ENCODE assay signal across 19 cellular contexts in genomic region chr15:66897381-66897780, GRCh38.
DNase-seq lines count a peak whose midpoint lies in the region; ATAC-seq and TF ChIP-seq lines count a peak whose summit lies in the region.
"Had no signal": no experiment of that assay in that cellular context is flagged by ENCODE, and none has a peak within 500 bp of the region (broad histone marks: within the 10 kb centered on the region; RNA-seq: fewer than 3 reads in every experiment).

No MANE protein-coding gene starts in this region.

- no peak for ATAC-seq in HG03108 (IDR thresholded peaks at IDR 0.05; ENCODE audit: unreplicated experiment)
- ATAC-seq: HCT116, HepG2 had no signal

- no peaks in the 10 kb centered on the region for H3K79me2 ChIP-seq in mesendoderm (ENCODE audit: control insufficient read depth, insufficient read depth, low read length)

- no peak overlapping the region for H2BK15ac ChIP-seq in mesendoderm (replicated peaks; ENCODE audit: low read depth)

- no peak overlapping the region for H2BK5ac ChIP-seq in mesendoderm (ENCODE audit: low read length)

- no peaks in the 10 kb centered on the region for H3K27me3 ChIP-seq in left ventricle myocardium inferior (ENCODE audit: low read depth)
- no peaks in the 10 kb centered on the region for H3K27me3 ChIP-seq in sigmoid colon
- H3K27me3 ChIP-seq in mesendoderm (ENCODE audit: insufficient read depth, low read length, poor library complexity), result no peaks in the 10 kb centered on the region

- H3K4me2 ChIP-seq in mesendoderm (ENCODE audit: low read length), result no peak overlapping the region

- H3K18ac ChIP-seq in mesendoderm (ENCODE audit: low read length), result no peak overlapping the region

- no peak overlapping the region for H4K8ac ChIP-seq in mesendoderm (ENCODE audit: low read depth, low read length)

- TF ChIP-seq EP300 in sigmoid colon (IDR thresholded peaks at IDR 0.05), result no peak

- no peak overlapping the region for H3K23ac ChIP-seq in mesendoderm (ENCODE audit: low read length)

- no peak overlapping the region for H3K9ac ChIP-seq in mesendoderm (ENCODE audit: low read length)

- peak; percentile 49 for DNase-seq in cardiac septum (ENCODE audit: low spot score)
- DNase-seq in left ventricle myocardium inferior, result no peak
- DNase-seq in coronary artery (ENCODE audit: low spot score), result peak; percentile 68
- peak; percentile 21 for DNase-seq in sigmoid colon
- no peak for DNase-seq in mesendoderm
- DNase-seq in ACHN, result no peak
- no peak for DNase-seq in GDM1 (lab: John Stamatoyannopoulos, UW)
- DNase-seq: 8988T; CD4-positive, alpha-beta memory T cell; DMS153; DMS79; GF-D8; GOT3; H7; HFFc6 had no signal

- H3K4me1 ChIP-seq in left ventricle myocardium inferior, result peaks cover 53% of the 10 kb centered on the region
- peaks cover 0 to 9% (median 0%) of the 10 kb centered on the region in 4 donors for H3K4me1 ChIP-seq in sigmoid colon
- peaks cover 11% of the 10 kb centered on the region for H3K4me1 ChIP-seq in mesendoderm (ENCODE audit: control insufficient read depth, low read depth, low read length)

- no peak for TF ChIP-seq POLR2A in sigmoid colon (IDR thresholded peaks at IDR 0.05)

- H3K36me3 ChIP-seq in left ventricle myocardium inferior, result no peaks in the 10 kb centered on the region
- no peaks in the 10 kb centered on the region for H3K36me3 ChIP-seq in sigmoid colon
- no peaks in the 10 kb centered on the region for H3K36me3 ChIP-seq in mesendoderm (ENCODE audit: control insufficient read depth, insufficient read depth, low read length)

- H3K79me1 ChIP-seq in mesendoderm (ENCODE audit: low read length), result no peaks in the 10 kb centered on the region

- H3K9me3 ChIP-seq in left ventricle myocardium inferior (replicated peaks), result no peaks in the 10 kb centered on the region
- no peaks in the 10 kb centered on the region for H3K9me3 ChIP-seq in sigmoid colon

- H3K27ac ChIP-seq in left ventricle myocardium inferior (replicated peaks), result no peak overlapping the region
- H3K27ac ChIP-seq in coronary artery, result no peak overlapping the region
- no peak overlapping the region for H3K27ac ChIP-seq in sigmoid colon
- no peak overlapping the region for H3K27ac ChIP-seq in mesendoderm (ENCODE audit: low read depth, low read length)
- H3K27ac ChIP-seq: C4-2B had no signal

- 81 to 91% methylated on average over 4 of the region's 4 CpGs for WGBS in sigmoid colon, 2 donors
- WGBS in mesendoderm (ENCODE audit: extremely low coverage, insufficient coverage, low lambda C conversion rate), result no CpG with 5 or more reads among the region's 4 CpGs

- H3K4ac ChIP-seq in mesendoderm (ENCODE audit: low read depth, low read length), result no peak overlapping the region

- no peak overlapping the region for H2BK120ac ChIP-seq in mesendoderm (ENCODE audit: low read depth, low read length)

- no peak overlapping the region for H3K4me3 ChIP-seq in left ventricle myocardium inferior
- no peak overlapping the region for H3K4me3 ChIP-seq in coronary artery
- no peak overlapping the region for H3K4me3 ChIP-seq in sigmoid colon
- H3K4me3 ChIP-seq in mesendoderm (ENCODE audit: low read length), result no peak overlapping the region

- TF ChIP-seq CTCF in left ventricle myocardium inferior (IDR thresholded peaks at IDR 0.05; ENCODE audit: borderline replicate concordance) (no peak), coronary artery (IDR thresholded peaks at IDR 0.05) (no peak), sigmoid colon (IDR thresholded peaks at IDR 0.05) (no peak)

- in situ Hi-C loops in ACHN (cut with HindIII; ENCODE audit: low pct_ligation_motif_present, low pct_unique_long_range_greater_than_20kb, low sequenced_read_pairs), result no loop called here

- intact Hi-C loops in cardiac septum (cut with DNase I) (no loop called here), left ventricle myocardium inferior (cut with micrococcal nuclease) (no loop called here), sigmoid colon (cut with DNase I) (no loop called here)

- no peak overlapping the region for H2AK5ac ChIP-seq in mesendoderm (ENCODE audit: low read length)

- H4K5ac ChIP-seq in mesendoderm (ENCODE audit: low read length), result no peak overlapping the region

- no peak overlapping the region for H3K56ac ChIP-seq in mesendoderm (ENCODE audit: low read length)

Comparison
In these comparisons a context has a peak if more than half of its experiments do, and no peak if none do; other contexts are left out.
1. DNase-seq: peak in cardiac septum (single experiment), coronary artery (single experiment) and sigmoid colon (single experiment); none in left ventricle myocardium inferior (single experiment), mesendoderm (single experiment), ACHN (single experiment) and GDM1 (single experiment).